ENCODE assay signal across 8 cellular contexts in genomic region chr9:124770359-124771020, GRCh38. TPM values are rescaled to one million over a fixed set of nuclear protein-coding genes. Genes with fewer than 3 reads are reported as not detected.
A peak's percentile ranks its signal among the peaks of the same experiment; 100 is the strongest.
DNase-seq lines count a peak whose midpoint lies in the region; ATAC-seq and TF ChIP-seq lines count a peak whose summit lies in the region.

No MANE protein-coding gene starts in this region.

- no peak for DNase-seq in BJ (ENCODE audit: low read depth)
- peak; percentile 93 for DNase-seq in H7
- peak; percentile 57 for DNase-seq in SW480 (ENCODE audit: low spot score)
- DNase-seq in erythroblast (lab: John Stamatoyannopoulos, UW) = peak; percentile 44 to 60
- no peak for DNase-seq in G401 (ENCODE audit: low spot score)
- DNase-seq in NCI-H1930 (lab: John Stamatoyannopoulos, UW) = no peak

- H3F3A ChIP-seq in neural cell (ENCODE audit: insufficient read depth, low read length, poor library complexity, severe bottlenecking) = no peaks in the 10 kb centered on the region

- POLR2A ChIA-PET in BJ (lab: Charles Lee) = no interaction called here

- H3K4me2 ChIP-seq in neural cell (ENCODE audit: low read length) = peak overlapping the region; percentile 79

- H4K20me1 ChIP-seq in neural cell (ENCODE audit: insufficient read depth) = no peaks in the 10 kb centered on the region

- CTCF ChIA-PET in BJ (lab: Yijun Ruan, JAX) = interaction anchor here (0.5 to 16.5 kb wide), 19 partner anchors 9 to 602 kb away, joined by 3 to 1161 read pairs (median 5); partner anchors contain the start of genes ARPC5L, RPL35 and WDR38

- peaks cover 33% of the 10 kb centered on the region for H3K79me2 ChIP-seq in neural cell (replicated peaks; ENCODE audit: insufficient read depth, low read length)

- TF ChIP-seq EP300 in neural cell (conservative IDR thresholded peaks at IDR 0.05; ENCODE audit: poor library complexity, severe bottlenecking) = no peak

- no peak for TF ChIP-seq RAD21 in neural cell (conservative IDR thresholded peaks at IDR 0.05)

- H3K27ac ChIP-seq in neural cell (ENCODE audit: low read length) = no peak overlapping the region

- H2AFZ ChIP-seq in neural cell (ENCODE audit: low read depth, low read length) = peak overlapping the region; percentile 37

- ATAC-seq in HG02588 (IDR thresholded peaks at IDR 0.05; ENCODE audit: unreplicated experiment) = no peak

- no peak for TF ChIP-seq POLR2A in erythroblast (IDR thresholded peaks at IDR 0.05; ENCODE audit: low read length)

- H3K9me2 ChIP-seq in neural cell (ENCODE audit: insufficient read depth, low read length) = no peaks in the 10 kb centered on the region

- no peaks in the 10 kb centered on the region for H3K36me3 ChIP-seq in BJ (ENCODE audit: control insufficient read depth, insufficient read depth, low read length)
- H3K36me3 ChIP-seq in H7 (replicated peaks; ENCODE audit: control insufficient read depth, insufficient read depth, low read length) = no peaks in the 10 kb centered on the region
- H3K36me3 ChIP-seq in neural cell (ENCODE audit: insufficient read depth, low read length) = no peaks in the 10 kb centered on the region

- H3K4me3 ChIP-seq in BJ (ENCODE audit: low read depth, low read length) (peak overlapping the region; percentile 60), H7 (ENCODE audit: insufficient read depth, low read depth, low read length) (peak overlapping the region; percentile 89), neural cell (ENCODE audit: low read length) (peak overlapping the region; percentile 90)

- H3K27me3 ChIP-seq in BJ (ENCODE audit: control insufficient read depth, insufficient read depth, low read length) (peaks cover 28% of the 10 kb centered on the region), H7 (ENCODE audit: control insufficient read depth, insufficient read depth, low read length) (peaks cover 28% of the 10 kb centered on the region; the same call in 1 of the 2 replicates), neural cell (ENCODE audit: insufficient read depth, low read depth, low read length) (peaks cover 31% of the 10 kb centered on the region)

- in situ Hi-C loops in G401 (cut with HindIII; ENCODE audit: low sequenced_read_pairs) = loop anchor here (25.0 kb wide), 1 partner anchor 117 kb away; no protein-coding TSS in a partner anchor

- H3K9me3 ChIP-seq in neural cell (ENCODE audit: low read length) = no peaks in the 10 kb centered on the region

- peak overlapping the region; percentile 79 for H3K9ac ChIP-seq in neural cell (ENCODE audit: low read length)

- TF ChIP-seq CTCF in BJ (IDR thresholded peaks at IDR 0.05; ENCODE audit: insufficient read depth, low read depth, low read length) (no peak), neural cell (IDR thresholded peaks at IDR 0.05; ENCODE audit: poor library complexity, severe bottlenecking) (no peak)

TF ChIP-seq in neural cell, 6 proteins besides CTCF, POLR2A, EP300 and RAD21:
- TF ChIP-seq SMC3 (conservative IDR thresholded peaks at IDR 0.05; ENCODE audit: poor library complexity) (no peak), REST (IDR thresholded peaks at IDR 0.05; ENCODE audit: borderline replicate concordance) (no peak), POLR2AphosphoS5 (IDR thresholded peaks at IDR 0.05) (no peak), EZH2 (IDR thresholded peaks at IDR 0.05; ENCODE audit: borderline replicate concordance, insufficient read depth, low read length, poor library complexity, severe bottlenecking) (no peak), TAF1 (IDR thresholded peaks at IDR 0.05; ENCODE audit: low read depth) (no peak)

RNA-seq across cellular contexts. Expression of gene NR6A1, which starts 0.6 kb away (rescaled TPM):
- polyA plus RNA-seq in BJ (2011; rRNA removed) (0.23 and 0.25 TPM in 2 replicates), neural cell (2.6 and 4.3 TPM in 2 replicates)
- 0.21 and 0.47 TPM in 2 replicates for polyA minus RNA-seq in BJ (2011; rRNA and poly(A)+ RNA removed)
- total RNA-seq in H7 (2014; rRNA removed; shearing (Covaris generic)) = 91.1 and 97.7 TPM in 2 replicates
- 12.0 and 14.9 TPM in 2 replicates for polyA minus RNA-seq in neural cell
- total RNA-seq in G401 (2014; rRNA removed; shearing (Covaris generic)) = 25.4 and 32.1 TPM in 2 replicates

RNA-seq across cellular contexts. Expression of gene OLFML2A, which starts 6.4 kb away (rescaled TPM):
- 2.0 and 2.5 TPM in 2 replicates for polyA plus RNA-seq in BJ (2011; rRNA removed)
- polyA minus RNA-seq in BJ (2011; rRNA and poly(A)+ RNA removed) = 1.5 and 1.9 TPM in 2 replicates
- total RNA-seq in H7 (2014; rRNA removed; shearing (Covaris generic)) = 5.6 and 7.4 TPM in 2 replicates
- 0.15 and 0.48 TPM in 2 replicates for polyA plus RNA-seq in neural cell
- polyA minus RNA-seq in neural cell = 0.46 and 0.49 TPM in 2 replicates
- 9.4 and 12.0 TPM in 2 replicates for total RNA-seq in G401 (2014; rRNA removed; shearing (Covaris generic))

Comparison
In these comparisons a context has a peak if more than half of its experiments do, and no peak if none do; other contexts are left out.
1. DNase-seq: peak in H7 (single experiment), SW480 (single experiment) and erythroblast (2 of 2); none in BJ (single experiment), G401 (single experiment) and NCI-H1930 (0 of 2).
2. Peak in every context shown above with its lines, with median percentiles within 50 percentile points of each other: H3K4me3 ChIP-seq.